ENCODE assay signal across 1 cellular context in genomic region chr6:170403451-170403850, GRCh38.
A peak's percentile ranks its signal among the peaks of the same experiment; 100 is the strongest.
TF ChIP-seq lines count a peak whose summit lies in the region.

No MANE protein-coding gene starts in this region.

TF ChIP-seq in H1, 55 proteins besides CTCF, POLR2A, EP300 and RAD21:
- no peak for TF ChIP-seq USF2 (IDR thresholded peaks at IDR 0.05; ENCODE audit: low read length)
- peak; percentile 30; the same call in 1 of the 2 replicates for TF ChIP-seq CREB1 (IDR thresholded peaks at IDR 0.05)
- TF ChIP-seq EGR1 (IDR thresholded peaks at IDR 0.05; ENCODE audit: borderline replicate concordance, low read depth, low read length): 0 out of 2 replicates have a peak, but pooled peaks have one; percentile 11
- TF ChIP-seq TEAD4 (IDR thresholded peaks at IDR 0.05; ENCODE audit: low read depth, low read length): peak; percentile 22; the same call in 1 of the 2 replicates
- peak; percentile 62; the same call in 1 of the 2 replicates for TF ChIP-seq TCF12 (IDR thresholded peaks at IDR 0.05; ENCODE audit: low read depth, low read length)
- TF ChIP-seq ASH2L (IDR thresholded peaks at IDR 0.05; ENCODE audit: low read length): peak; percentile 37
- TF ChIP-seq EZH2 (IDR thresholded peaks at IDR 0.05; ENCODE audit: low read depth, low read length, severe bottlenecking): no peak
